In genomic region chr12:4439736-4440135, GRCh38 we compare ENCODE assay signal across 23 cellular contexts. TPM values are rescaled to one million over a fixed set of nuclear protein-coding genes. Genes with fewer than 3 reads are reported as not detected.
DNase-seq lines count a peak whose midpoint lies in the region; ATAC-seq and TF ChIP-seq lines count a peak whose summit lies in the region.
"Had no signal": no experiment of that assay in that cellular context is flagged by ENCODE, and none has a peak within 500 bp of the region (broad histone marks: within the 10 kb centered on the region; RNA-seq: fewer than 3 reads in every experiment).

No MANE protein-coding gene starts in this region.

- H3K36me3 ChIP-seq in H7 (replicated peaks; ENCODE audit: control insufficient read depth, insufficient read depth, low read length) (no peaks in the 10 kb centered on the region), trophoblast cell (ENCODE audit: control insufficient read depth in 1 of 2, insufficient read depth in 2 of 2, low read length in 2 of 2) (no peaks in the 10 kb centered on the region), neuronal stem cell (replicated peaks in 1 of 2; ENCODE audit: control insufficient read depth in 2 of 2, insufficient read depth in 2 of 2, low read length in 2 of 2) (no peaks in the 10 kb centered on the region)
- H3K36me3 ChIP-seq: upper lobe of right lung had no signal

- no peak overlapping the region for H2AK5ac ChIP-seq in trophoblast cell (ENCODE audit: low read length)
- no peak overlapping the region for H2AK5ac ChIP-seq in neuronal stem cell (ENCODE audit: low read depth, low read length)

- POLR2A ChIA-PET in activated CD4-positive, alpha-beta T cell treated with anti-CD3 and anti-CD28 coated beads for 36 hours (lab: Charles Lee), result no interaction called here
- POLR2A ChIA-PET in RWPE1 (lab: Yijun Ruan, JAX; ENCODE audit: low non-redundant PET), result no interaction called here

- DNase-seq in activated naive CD4-positive, alpha-beta T cell treated with anti-CD3 and anti-CD28 coated beads, Interleukin-2, amount 10 ng/mL, durations not matched to agents 7 days and 5 days, result no peak
- DNase-seq in H7 (peak; percentile 9), ecto neural progenitor cell (ENCODE audit: low spot score) (peak; percentile 26), trophoblast cell (peak; percentile 73 to 79), RWPE1 (ENCODE audit: low spot score) (no peak), neuronal stem cell (ENCODE audit: low spot score) (no peak)
- DNase-seq in activated CD4-positive, alpha-beta T cell treated with anti-CD3 and anti-CD28 coated beads for 36 hours, result no peak
- DNase-seq: activated CD4-positive, alpha-beta T cell treated with anti-CD3 and anti-CD28 coated beads, Interleukin-2, amount 50 U/mL, for 1 hour; body of pancreas; effector memory CD8-positive, alpha-beta T cell; foreskin keratinocyte; NCI-H510A treated with DMSO at 0.1 percent for 48 hours; nephron progenitor cell; upper lobe of right lung had no signal

- peaks cover 8% of the 10 kb centered on the region for H3K9me3 ChIP-seq in trophoblast cell (ENCODE audit: insufficient read depth, low read depth, low read length)
- H3K9me3 ChIP-seq in neuronal stem cell (replicated peaks in 1 of 2; ENCODE audit: control insufficient read depth in 2 of 2, insufficient read depth in 1 of 2, low read depth in 1 of 2, low read length in 2 of 2), result peaks cover 1 to 7% of the 10 kb centered on the region in 2 donors
- H3K9me3 ChIP-seq: body of pancreas, upper lobe of right lung had no signal

- H2BK120ac ChIP-seq in trophoblast cell (ENCODE audit: insufficient read depth, low read length, poor library complexity) (no peak overlapping the region), neuronal stem cell (ENCODE audit: low read depth, low read length) (no peak overlapping the region)

- no peaks in the 10 kb centered on the region for H3K79me1 ChIP-seq in trophoblast cell (ENCODE audit: low read length)
- H3K79me1 ChIP-seq in neuronal stem cell (ENCODE audit: low read depth, low read length), result no peaks in the 10 kb centered on the region

- H3K4me3 ChIP-seq in H7 (ENCODE audit: insufficient read depth, low read depth, low read length), result no peak overlapping the region
- H3K4me3 ChIP-seq in trophoblast cell (ENCODE audit: low read depth, low read length), result no peak overlapping the region
- H3K4me3 ChIP-seq in neuronal stem cell (ENCODE audit: low read length in 2 of 2), result no peak overlapping the region
- H3K4me3 ChIP-seq: body of pancreas, upper lobe of right lung had no signal

- H3K36me3 Mint-ChIP-seq in activated naive CD4-positive, alpha-beta T cell treated with anti-CD3 and anti-CD28 coated beads, Interleukin-2, amount 50 U/mL, for 24 hours, result no peaks in the 10 kb centered on the region
- no peaks in the 10 kb centered on the region for H3K36me3 Mint-ChIP-seq in activated naive CD4-positive, alpha-beta T cell treated with anti-CD3 and anti-CD28 coated beads, Interleukin-2, amount 10 ng/mL, durations not matched to agents 7 days and 5 days
- H3K36me3 Mint-ChIP-seq in activated CD4-positive, alpha-beta T cell treated with anti-CD3 and anti-CD28 coated beads for 36 hours (ENCODE audit: low read depth), result no peaks in the 10 kb centered on the region

- H3K4me1 Mint-ChIP-seq in activated naive CD4-positive, alpha-beta T cell treated with anti-CD3 and anti-CD28 coated beads, Interleukin-2, amount 50 U/mL, for 24 hours, result peaks cover 10% of the 10 kb centered on the region
- H3K4me1 Mint-ChIP-seq in activated naive CD4-positive, alpha-beta T cell treated with anti-CD3 and anti-CD28 coated beads, Interleukin-2, amount 10 ng/mL, durations not matched to agents 7 days and 5 days, result peaks cover 14% of the 10 kb centered on the region
- H3K4me1 Mint-ChIP-seq in activated CD4-positive, alpha-beta T cell treated with anti-CD3 and anti-CD28 coated beads for 36 hours, result peaks cover 8% of the 10 kb centered on the region

- H3K4me1 ChIP-seq in trophoblast cell (ENCODE audit: control insufficient read depth in 1 of 2, insufficient read depth in 2 of 2, low read length in 2 of 2), result no peaks in the 10 kb centered on the region
- peaks cover 17 to 22% of the 10 kb centered on the region in 2 donors for H3K4me1 ChIP-seq in neuronal stem cell (ENCODE audit: control insufficient read depth in 2 of 2, insufficient read depth in 1 of 2, low read depth in 1 of 2, low read length in 2 of 2)
- H3K4me1 ChIP-seq: body of pancreas, foreskin keratinocyte, upper lobe of right lung had no signal

- no peak overlapping the region for H3K9ac ChIP-seq in trophoblast cell (ENCODE audit: low read length)
- H3K9ac ChIP-seq in neuronal stem cell (ENCODE audit: low read depth, low read length, poor library complexity), result no peak overlapping the region

- ATAC-seq in activated CD4-positive, alpha-beta T cell treated with anti-CD3 and anti-CD28 coated beads for 36 hours, result no peak
- ATAC-seq: body of pancreas; effector memory CD8-positive, alpha-beta T cell; esophagus mucosa; foreskin keratinocyte had no signal

- H3K9me3 Mint-ChIP-seq in activated naive CD4-positive, alpha-beta T cell treated with anti-CD3 and anti-CD28 coated beads, Interleukin-2, amount 50 U/mL, for 24 hours, result no peaks in the 10 kb centered on the region
- no peaks in the 10 kb centered on the region for H3K9me3 Mint-ChIP-seq in activated naive CD4-positive, alpha-beta T cell treated with anti-CD3 and anti-CD28 coated beads, Interleukin-2, amount 10 ng/mL, durations not matched to agents 7 days and 5 days
- no peaks in the 10 kb centered on the region for H3K9me3 Mint-ChIP-seq in activated CD4-positive, alpha-beta T cell treated with anti-CD3 and anti-CD28 coated beads for 36 hours (ENCODE audit: low read depth)
- H3K9me3 Mint-ChIP-seq: activated T-helper 2 cell treated with anti-CD3 and anti-CD28 coated beads, Interferon-gamma antibody, Interleukin-2, Interleukin-4, amounts not matched to agents 10 μg/mL and 5 μg/mL and 100 μg/mL, durations not matched to agents 14 hours and 24 hours and 36 hours; effector memory CD8-positive, alpha-beta T cell; nephron progenitor cell had no signal

- no peak overlapping the region for H3K4me3 Mint-ChIP-seq in activated naive CD4-positive, alpha-beta T cell treated with anti-CD3 and anti-CD28 coated beads, Interleukin-2, amount 50 U/mL, for 24 hours
- no peak overlapping the region for H3K4me3 Mint-ChIP-seq in activated naive CD4-positive, alpha-beta T cell treated with anti-CD3 and anti-CD28 coated beads, Interleukin-2, amount 10 ng/mL, durations not matched to agents 7 days and 5 days
- H3K4me3 Mint-ChIP-seq in activated CD4-positive, alpha-beta T cell treated with anti-CD3 and anti-CD28 coated beads for 36 hours, result no peak overlapping the region
- H3K4me3 Mint-ChIP-seq: effector memory CD8-positive, alpha-beta T cell; nephron progenitor cell had no signal

- no CpG with 5 or more reads among the region's 5 CpGs for WGBS in trophoblast cell (ENCODE audit: extremely low coverage, insufficient coverage, insufficient read length)
- WGBS in neuronal stem cell (ENCODE audit: extremely low coverage in 2 of 2, insufficient read length in 2 of 2, insufficient replicate concordance in 1 of 2), 2 donors, result no CpG with 5 or more reads among the region's 5 CpGs

- CTCF ChIA-PET in activated naive CD4-positive, alpha-beta T cell treated with anti-CD3 and anti-CD28 coated beads, Interleukin-2, amount 10 ng/mL, durations not matched to agents 7 days and 5 days (lab: Charles Lee), result no interaction called here
- CTCF ChIA-PET in activated CD4-positive, alpha-beta T cell treated with anti-CD3 and anti-CD28 coated beads for 36 hours (lab: Charles Lee), result no interaction called here
- CTCF ChIA-PET in RWPE1 (lab: Yijun Ruan, JAX), result interaction anchor here (0.7 kb wide), 1 partner anchor 25 kb away, joined by 3 read pairs; no protein-coding TSS in a partner anchor

- H3K79me2 ChIP-seq in trophoblast cell (ENCODE audit: control insufficient read depth, insufficient read depth, low read length, poor library complexity), result no peaks in the 10 kb centered on the region

- no peak overlapping the region for H2BK5ac ChIP-seq in trophoblast cell (ENCODE audit: low read depth, low read length, poor library complexity)
- no peak overlapping the region for H2BK5ac ChIP-seq in neuronal stem cell (ENCODE audit: low read length)

- H3K23ac ChIP-seq in trophoblast cell (ENCODE audit: low read length), result no peak overlapping the region
- H3K23ac ChIP-seq in neuronal stem cell (ENCODE audit: low read depth, low read length, poor library complexity), result no peak overlapping the region

- H3K27me3 ChIP-seq in H7 (ENCODE audit: control insufficient read depth, insufficient read depth, low read length), result no peaks in the 10 kb centered on the region
- no peaks in the 10 kb centered on the region for H3K27me3 ChIP-seq in trophoblast cell (ENCODE audit: insufficient read depth, low read length)
- no peaks in the 10 kb centered on the region for H3K27me3 ChIP-seq in neuronal stem cell (ENCODE audit: control insufficient read depth in 3 of 3, insufficient read depth in 3 of 3, low read depth in 1 of 3, low read length in 3 of 3)
- H3K27me3 ChIP-seq: body of pancreas, upper lobe of right lung had no signal

- H2AFZ ChIP-seq in trophoblast cell (ENCODE audit: insufficient read depth, low read length, poor library complexity) (no peak overlapping the region), neuronal stem cell (ENCODE audit: low read length) (no peak overlapping the region)

- H4K8ac ChIP-seq in trophoblast cell (ENCODE audit: low read depth, low read length), result no peak overlapping the region
- H4K8ac ChIP-seq in neuronal stem cell (ENCODE audit: low read depth, low read length), result no peak overlapping the region

- no peaks in the 10 kb centered on the region for H3K27me3 Mint-ChIP-seq in activated naive CD4-positive, alpha-beta T cell treated with anti-CD3 and anti-CD28 coated beads, Interleukin-2, amount 50 U/mL, for 24 hours
- peaks cover 57% of the 10 kb centered on the region for H3K27me3 Mint-ChIP-seq in activated naive CD4-positive, alpha-beta T cell treated with anti-CD3 and anti-CD28 coated beads, Interleukin-2, amount 10 ng/mL, durations not matched to agents 7 days and 5 days
- no peaks in the 10 kb centered on the region for H3K27me3 Mint-ChIP-seq in activated CD4-positive, alpha-beta T cell treated with anti-CD3 and anti-CD28 coated beads for 36 hours

- intact Hi-C loops in activated CD4-positive, alpha-beta T cell treated with anti-CD3 and anti-CD28 coated beads for 36 hours (cut with DNase I, micrococcal nuclease), result no loop called here

- H3K27ac Mint-ChIP-seq in activated naive CD4-positive, alpha-beta T cell treated with anti-CD3 and anti-CD28 coated beads, Interleukin-2, amount 50 U/mL, for 24 hours, result peak overlapping the region; percentile 80
- H3K27ac Mint-ChIP-seq in activated naive CD4-positive, alpha-beta T cell treated with anti-CD3 and anti-CD28 coated beads, Interleukin-2, amount 10 ng/mL, durations not matched to agents 7 days and 5 days, result no peak overlapping the region
- no peak overlapping the region for H3K27ac Mint-ChIP-seq in activated CD4-positive, alpha-beta T cell treated with anti-CD3 and anti-CD28 coated beads for 36 hours
- H3K27ac Mint-ChIP-seq: activated T-helper 2 cell treated with anti-CD3 and anti-CD28 coated beads, Interferon-gamma antibody, Interleukin-2, Interleukin-4, amounts not matched to agents 10 μg/mL and 5 μg/mL and 100 μg/mL, durations not matched to agents 14 hours and 24 hours and 36 hours had no signal

- no peak overlapping the region for H2BK12ac ChIP-seq in trophoblast cell (ENCODE audit: low read length)
- H2BK12ac ChIP-seq in neuronal stem cell (ENCODE audit: low read length), result no peak overlapping the region

- no peak overlapping the region for H3K4ac ChIP-seq in trophoblast cell (ENCODE audit: low read depth, low read length)
- H3K4ac ChIP-seq in neuronal stem cell (ENCODE audit: low read length), result no peak overlapping the region

- H3K18ac ChIP-seq in trophoblast cell (ENCODE audit: low read length) (no peak overlapping the region), neuronal stem cell (ENCODE audit: low read length) (no peak overlapping the region)

- no peak for TF ChIP-seq CTCF in RWPE1 (conservative IDR thresholded peaks at IDR 0.05; ENCODE audit: low read depth)

- H2BK15ac ChIP-seq in neuronal stem cell (ENCODE audit: low read length), result no peak overlapping the region

- H3K14ac ChIP-seq in trophoblast cell (ENCODE audit: low read length), result no peak overlapping the region
- no peak overlapping the region for H3K14ac ChIP-seq in neuronal stem cell (ENCODE audit: low read length)

- no peak overlapping the region for H4K12ac ChIP-seq in trophoblast cell (ENCODE audit: low read depth, low read length)

- H3K27ac ChIP-seq in trophoblast cell (ENCODE audit: low read depth, low read length) (no peak overlapping the region), RWPE1 (no peak overlapping the region), neuronal stem cell (replicated peaks; ENCODE audit: low read length) (no peak overlapping the region)
- H3K27ac ChIP-seq: body of pancreas, foreskin keratinocyte, upper lobe of right lung, VCaP had no signal

- H4K91ac ChIP-seq in trophoblast cell (ENCODE audit: low read depth, low read length), result no peak overlapping the region
- no peak overlapping the region for H4K91ac ChIP-seq in neuronal stem cell (ENCODE audit: low read depth, low read length, poor library complexity)

- no peak overlapping the region for H3K4me2 ChIP-seq in trophoblast cell (ENCODE audit: low read length)
- no peak overlapping the region for H3K4me2 ChIP-seq in neuronal stem cell (ENCODE audit: insufficient read depth, low read length, poor library complexity, severe bottlenecking)

RNA-seq across cellular contexts. Expression of gene FGF6, which starts 5.9 kb away (rescaled TPM):
- total RNA-seq in H7 (2014; rRNA removed; shearing (Covaris generic)), result not detected in 2 replicates
- polyA plus RNA-seq in trophoblast cell (2013), result not detected in 2 replicates
- total RNA-seq in activated CD4-positive, alpha-beta T cell treated with anti-CD3 and anti-CD28 coated beads for 36 hours, result not detected
- not detected for polyA plus RNA-seq in neuronal stem cell (2013, experiment 1 of 2)
- not detected for polyA plus RNA-seq in neuronal stem cell (2013, experiment 2 of 2)
- total RNA-seq: activated T-helper 2 cell treated with anti-CD3 and anti-CD28 coated beads, Interferon-gamma antibody, Interleukin-2, Interleukin-4, amounts not matched to agents 10 μg/mL and 5 μg/mL and 100 μg/mL, durations not matched to agents 14 hours and 24 hours and 36 hours; body of pancreas; cerebellum; esophagus mucosa; foreskin keratinocyte; H4; liver; mononuclear cell; posterior vena cava; upper lobe of right lung had no signal
- polyA plus RNA-seq: foreskin keratinocyte, liver had no signal

Comparison
In these comparisons a context has a peak if more than half of its experiments do, and no peak if none do; other contexts are left out.
1. DNase-seq: peak in H7 (single experiment), ecto neural progenitor cell (single experiment) and trophoblast cell (2 of 2); none in activated naive CD4-positive, alpha-beta T cell treated with anti-CD3 and anti-CD28 coated beads, Interleukin-2, amount 10 ng/mL, durations not matched to agents 7 days and 5 days (single experiment), activated CD4-positive, alpha-beta T cell treated with anti-CD3 and anti-CD28 coated beads for 36 hours (single experiment), RWPE1 (single experiment) and neuronal stem cell (single experiment).